24 cellular contexts compared by ENCODE assay signal in the genomic region with DNA sequence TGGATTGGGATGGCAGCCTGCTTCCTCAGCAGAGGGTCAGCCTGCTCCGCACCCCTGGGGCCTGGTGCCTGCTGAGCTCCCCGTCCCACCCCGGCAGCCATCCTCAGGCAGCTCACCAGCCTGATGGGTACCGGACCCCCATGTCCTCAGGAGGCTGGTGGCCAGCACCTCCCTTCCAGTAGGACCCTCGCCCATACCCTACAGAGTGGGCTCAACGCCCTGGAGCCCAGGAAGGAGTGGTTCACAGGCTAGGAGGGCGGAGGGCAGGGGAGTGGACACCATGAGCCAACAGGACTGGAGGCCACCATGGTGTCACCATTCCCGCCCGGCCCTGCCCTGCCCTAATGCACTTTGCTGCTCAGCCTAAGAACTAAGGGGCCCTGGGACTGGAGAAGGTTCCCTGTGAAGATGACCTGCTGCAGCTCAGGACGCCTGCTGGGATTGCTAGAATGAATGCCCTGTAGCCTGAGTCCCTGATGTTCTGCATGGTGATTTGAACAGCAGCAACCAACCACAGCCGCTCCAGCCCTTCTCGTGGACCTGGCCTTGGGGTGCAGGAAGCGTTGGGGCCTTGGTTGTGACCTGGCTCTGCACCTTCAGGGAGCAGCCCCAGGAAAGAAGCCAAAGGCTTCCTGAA.
DNase-seq lines count a peak whose midpoint lies in the region; TF ChIP-seq lines count a peak whose summit lies in the region.
"Had no signal": no experiment of that assay in that cellular context is flagged by ENCODE, and none has a peak within 500 bp of the region (broad histone marks: within the 10 kb centered on the region; RNA-seq: fewer than 3 reads in every experiment).

No MANE protein-coding gene starts in this region.

- DNase-seq in breast epithelium (ENCODE audit: low spot score in 2 of 2) = peak; percentile 14 to 40
- no peak for DNase-seq in mammary epithelial cell
- peak in 2 of 3 donors; percentile 3 to 34 for DNase-seq in Peyer's patch
- peak; percentile 8 to 77 for DNase-seq in lower leg skin (ENCODE audit: low spot score in 2 of 2)
- DNase-seq in stomach = peak; percentile 14
- DNase-seq in COLO829 (ENCODE audit: low spot score) = no peak
- DNase-seq in NCI-H82 (lab: John Stamatoyannopoulos, UW) = no peak
- no peak for DNase-seq in thyroid gland
- DNase-seq: activated T-cell treated with anti-CD3 and anti-CD28 coated beads, Interleukin-2, amount 50 U/mL, for 72 hours; cortex of kidney; DMS79 treated with DMSO at 0.1 percent for 48 hours; foreskin keratinocyte; mesenchymal stem cell; MM.1S; NCI-H1417; NCI-H2081; NCI-H2227 treated with DMSO at 0.1 percent for 48 hours; NCI-H526 treated with DMSO at 0.1 percent for 48 hours; SJCRH30; stimulated activated naive CD8-positive, alpha-beta T cell treated with anti-CD3 and anti-CD28 coated beads, Interleukin-15, amount 100 ng/mL, for 72 hours had no signal

- H3K4me3 ChIP-seq in breast epithelium (no peak overlapping the region), mammary epithelial cell (replicated peaks in 1 of 3; ENCODE audit: insufficient read depth in 1 of 3, low read depth in 2 of 3, low read length in 3 of 3) (no peak overlapping the region), Peyer's patch (no peak overlapping the region), lower leg skin (ENCODE audit: low read depth, poor library complexity, severe bottlenecking) (no peak overlapping the region), stomach (no peak overlapping the region), thyroid gland (replicated peaks in 1 of 3) (no peak overlapping the region)
- H3K4me3 ChIP-seq: BLaER1, heart left ventricle, SJCRH30, tibial nerve had no signal

- 85% methylated on average over 8 of the region's 13 CpGs for WGBS in mammary epithelial cell (ENCODE audit: low coverage, missing lambda C conversion rate)
- 92 to 94% methylated on average over 13 of the region's 13 CpGs for WGBS in lower leg skin, 2 donors
- 80 to 89% (median 85%) methylated on average over 7 to 13 of the region's 13 CpGs for WGBS in stomach, 5 donors
- 87 to 93% methylated on average over 9 of the region's 13 CpGs for WGBS in thyroid gland, 2 donors

- H3K27me3 ChIP-seq in breast epithelium (no peaks in the 10 kb centered on the region), mammary epithelial cell (ENCODE audit: insufficient read depth, low read length) (no peaks in the 10 kb centered on the region), Peyer's patch (no peaks in the 10 kb centered on the region), stomach (no peaks in the 10 kb centered on the region), thyroid gland (no peaks in the 10 kb centered on the region)
- H3K27me3 ChIP-seq: BLaER1, foreskin keratinocyte, heart left ventricle, SJCRH30, tibial nerve had no signal

- no peak overlapping the region for H2AFZ ChIP-seq in mammary epithelial cell (ENCODE audit: low read depth, low read length)

- no peaks in the 10 kb centered on the region for H4K20me1 ChIP-seq in mammary epithelial cell (ENCODE audit: insufficient read depth, low read length)

- TF ChIP-seq POLR2A in breast epithelium (IDR thresholded peaks at IDR 0.05) (no peak), Peyer's patch (IDR thresholded peaks at IDR 0.05) (no peak), lower leg skin (IDR thresholded peaks at IDR 0.05) (no peak), stomach (IDR thresholded peaks at IDR 0.05) (no peak), thyroid gland (IDR thresholded peaks at IDR 0.05) (no peak)

- H3K9me3 ChIP-seq in breast epithelium (peaks cover 0 to under 1% of the 10 kb centered on the region in 2 donors), mammary epithelial cell (replicated peaks; ENCODE audit: insufficient read depth, low read length) (peaks cover 55% of the 10 kb centered on the region), Peyer's patch (no peaks in the 10 kb centered on the region), stomach (peaks cover 0 to 5% (median 0%) of the 10 kb centered on the region in 4 donors), thyroid gland (no peaks in the 10 kb centered on the region)
- H3K9me3 ChIP-seq: BLaER1, heart left ventricle, SJCRH30 had no signal

- H3K4me1 ChIP-seq in breast epithelium = no peaks in the 10 kb centered on the region
- no peaks in the 10 kb centered on the region for H3K4me1 ChIP-seq in mammary epithelial cell (ENCODE audit: insufficient read depth, low read length)
- H3K4me1 ChIP-seq in Peyer's patch = no peaks in the 10 kb centered on the region
- no peaks in the 10 kb centered on the region for H3K4me1 ChIP-seq in stomach
- H3K4me1 ChIP-seq in thyroid gland = no peaks in the 10 kb centered on the region
- H3K4me1 ChIP-seq: foreskin keratinocyte, heart left ventricle, SJCRH30 had no signal

- in situ Hi-C loops in mammary epithelial cell (cut with MboI; ENCODE audit: low sequenced_read_pairs in 2 of 2) = no loop called here

- CTCF ChIA-PET in mammary epithelial cell (lab: Charles Lee; ENCODE audit: low non-redundant PET) = no interaction called here

- H3K27ac ChIP-seq in breast epithelium (no peak overlapping the region), mammary epithelial cell (ENCODE audit: insufficient read depth, low read depth, low read length) (no peak overlapping the region), Peyer's patch (no peak overlapping the region), stomach (no peak overlapping the region), thyroid gland (no peak overlapping the region)
- H3K27ac ChIP-seq: BLaER1, foreskin keratinocyte, heart left ventricle, KMS-11, SJCRH30 had no signal

- no peaks in the 10 kb centered on the region for H3K79me2 ChIP-seq in mammary epithelial cell (ENCODE audit: insufficient read depth, low read length)

- intact Hi-C loops in breast epithelium (cut with DNase I; ENCODE audit: low total_unique reads) (no loop called here), mammary epithelial cell (cut with micrococcal nuclease) (no loop called here), lower leg skin (cut with DNase I; ENCODE audit: low total_unique reads) (no loop called here), stomach (cut with DNase I; ENCODE audit: low total_unique reads) (no loop called here), thyroid gland (cut with DNase I) (no loop called here)

- no peaks in the 10 kb centered on the region for H3K36me3 ChIP-seq in breast epithelium
- H3K36me3 ChIP-seq in mammary epithelial cell (ENCODE audit: insufficient read depth, low read length) = no peaks in the 10 kb centered on the region
- no peaks in the 10 kb centered on the region for H3K36me3 ChIP-seq in Peyer's patch
- no peaks in the 10 kb centered on the region for H3K36me3 ChIP-seq in stomach
- H3K36me3 ChIP-seq in thyroid gland = no peaks in the 10 kb centered on the region
- H3K36me3 ChIP-seq: BLaER1, heart left ventricle, SJCRH30 had no signal

- BruUV-seq in mammary epithelial cell (replicated peaks; lab: Mats Ljungman, UMichigan) = no TSS peak

- dilution Hi-C loops in mammary epithelial cell (cut with HindIII; ENCODE audit: low sequenced_read_pairs) = no loop called here

- no peak for TF ChIP-seq CTCF in breast epithelium (IDR thresholded peaks at IDR 0.05)
- TF ChIP-seq CTCF in mammary epithelial cell (conservative IDR thresholded peaks at IDR 0.05 in 1 of 2, IDR thresholded peaks at IDR 0.05 in 1 of 2; ENCODE audit: extremely low read depth in 1 of 2, insufficient read depth in 1 of 2, low read depth in 1 of 2, low read length in 2 of 2) = no peak
- no peak for TF ChIP-seq CTCF in Peyer's patch (IDR thresholded peaks at IDR 0.05)
- no peak for TF ChIP-seq CTCF in lower leg skin (IDR thresholded peaks at IDR 0.05)
- TF ChIP-seq CTCF in stomach (IDR thresholded peaks at IDR 0.05) = no peak
- TF ChIP-seq CTCF in thyroid gland (IDR thresholded peaks at IDR 0.05) = no peak

- no peak for TF ChIP-seq EP300 in stomach (IDR thresholded peaks at IDR 0.05)

- no peak overlapping the region for H3K4me2 ChIP-seq in mammary epithelial cell (ENCODE audit: insufficient read depth, low read depth, low read length)
- H3K4me2 ChIP-seq: BLaER1, KMS-11 had no signal

- no peak overlapping the region for H3K9ac ChIP-seq in mammary epithelial cell (ENCODE audit: insufficient read depth, low read length)
- H3K9ac ChIP-seq: BLaER1, KMS-11 had no signal

Comparison
In these comparisons a context has a peak if more than half of its experiments do, and no peak if none do; other contexts are left out.
1. DNase-seq: peak in breast epithelium (2 of 2), Peyer's patch (2 of 3), lower leg skin (2 of 2) and stomach (single experiment); none in mammary epithelial cell (single experiment), COLO829 (single experiment), NCI-H82 (single experiment) and thyroid gland (0 of 2).